2 cellular contexts compared by ENCODE assay signal in the genomic region with DNA sequence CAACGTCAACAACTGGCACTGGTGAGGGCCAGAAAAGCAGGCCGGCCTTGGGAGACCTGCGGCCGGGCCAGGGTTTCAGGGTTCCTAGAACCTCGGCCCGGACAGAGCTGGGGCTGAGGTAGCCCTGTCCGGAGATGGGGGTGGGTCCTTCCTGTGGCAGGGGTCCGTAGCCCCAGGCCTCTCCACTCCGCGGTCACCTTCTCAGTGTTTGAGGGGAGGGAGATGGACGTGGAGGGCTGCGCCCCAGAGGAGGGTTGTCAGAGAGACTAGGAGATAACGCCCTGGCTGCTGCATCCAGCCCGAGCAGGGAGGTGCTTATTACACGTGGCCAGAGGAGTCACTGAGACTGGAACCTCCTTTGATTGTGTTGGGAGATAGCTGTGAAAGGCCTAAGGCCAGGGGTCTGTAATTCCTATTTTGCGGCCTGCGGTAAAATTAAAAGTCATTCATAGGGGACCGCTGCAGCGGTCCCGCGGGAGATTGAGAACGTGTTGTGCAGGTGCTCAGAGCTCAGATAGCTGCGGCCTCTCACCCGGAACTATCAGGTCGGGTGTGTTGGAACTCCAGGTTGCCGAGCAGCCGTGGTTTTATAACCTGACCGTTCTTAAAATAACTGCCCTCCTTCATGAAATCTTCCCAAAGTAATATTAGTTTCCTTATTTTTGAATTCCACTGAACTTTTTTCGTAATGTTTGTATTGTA.
TF ChIP-seq lines count a peak whose summit lies in the region.

No MANE protein-coding gene starts in this region.

TF ChIP-seq in SK-N-SH treated with all-trans-retinoic acid at 6 μM for 48 hours, 23 proteins besides CTCF, POLR2A, EP300 and RAD21:
- TF ChIP-seq ZC3H10 (CRISPR knock-in tag; IDR thresholded peaks at IDR 0.05) (no peak), CSDC2 (CRISPR knock-in tag; IDR thresholded peaks at IDR 0.05) (no peak), TCF4 (CRISPR knock-in tag; IDR thresholded peaks at IDR 0.05; ENCODE audit: borderline replicate concordance) (no peak), SNAI2 (CRISPR knock-in tag; IDR thresholded peaks at IDR 0.05) (no peak), ESRRG (CRISPR knock-in tag; IDR thresholded peaks at IDR 0.05) (no peak), TOX (CRISPR knock-in tag; IDR thresholded peaks at IDR 0.05; ENCODE audit: borderline replicate concordance) (no peak), OSR1 (CRISPR knock-in tag; IDR thresholded peaks at IDR 0.05) (no peak)
- TF ChIP-seq, protein P1, sequence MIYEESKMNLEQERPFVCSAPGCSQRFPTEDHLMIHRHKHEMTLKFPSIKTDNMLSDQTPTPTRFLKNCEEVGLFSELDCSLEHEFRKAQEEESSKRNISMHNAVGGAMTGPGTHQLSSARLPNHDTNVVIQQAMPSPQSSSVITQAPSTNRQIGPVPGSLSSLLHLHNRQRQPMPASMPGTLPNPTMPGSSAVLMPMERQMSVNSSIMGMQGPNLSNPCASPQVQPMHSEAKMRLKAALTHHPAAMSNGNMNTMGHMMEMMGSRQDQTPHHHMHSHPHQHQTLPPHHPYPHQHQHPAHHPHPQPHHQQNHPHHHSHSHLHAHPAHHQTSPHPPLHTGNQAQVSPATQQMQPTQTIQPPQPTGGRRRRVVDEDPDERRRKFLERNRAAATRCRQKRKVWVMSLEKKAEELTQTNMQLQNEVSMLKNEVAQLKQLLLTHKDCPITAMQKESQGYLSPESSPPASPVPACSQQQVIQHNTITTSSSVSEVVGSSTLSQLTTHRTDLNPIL (CRISPR knock-in tag; IDR thresholded peaks at IDR 0.05; ENCODE audit: low read depth): no peak
- TF ChIP-seq, protein P2, sequence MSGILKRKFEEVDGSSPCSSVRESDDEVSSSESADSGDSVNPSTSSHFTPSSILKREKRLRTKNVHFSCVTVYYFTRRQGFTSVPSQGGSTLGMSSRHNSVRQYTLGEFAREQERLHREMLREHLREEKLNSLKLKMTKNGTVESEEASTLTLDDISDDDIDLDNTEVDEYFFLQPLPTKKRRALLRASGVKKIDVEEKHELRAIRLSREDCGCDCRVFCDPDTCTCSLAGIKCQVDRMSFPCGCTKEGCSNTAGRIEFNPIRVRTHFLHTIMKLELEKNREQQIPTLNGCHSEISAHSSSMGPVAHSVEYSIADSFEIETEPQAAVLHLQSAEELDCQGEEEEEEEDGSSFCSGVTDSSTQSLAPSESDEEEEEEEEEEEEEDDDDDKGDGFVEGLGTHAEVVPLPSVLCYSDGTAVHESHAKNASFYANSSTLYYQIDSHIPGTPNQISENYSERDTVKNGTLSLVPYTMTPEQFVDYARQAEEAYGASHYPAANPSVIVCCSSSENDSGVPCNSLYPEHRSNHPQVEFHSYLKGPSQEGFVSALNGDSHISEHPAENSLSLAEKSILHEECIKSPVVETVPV (CRISPR knock-in tag; IDR thresholded peaks at IDR 0.05): no peak
- TF ChIP-seq, protein P3, sequence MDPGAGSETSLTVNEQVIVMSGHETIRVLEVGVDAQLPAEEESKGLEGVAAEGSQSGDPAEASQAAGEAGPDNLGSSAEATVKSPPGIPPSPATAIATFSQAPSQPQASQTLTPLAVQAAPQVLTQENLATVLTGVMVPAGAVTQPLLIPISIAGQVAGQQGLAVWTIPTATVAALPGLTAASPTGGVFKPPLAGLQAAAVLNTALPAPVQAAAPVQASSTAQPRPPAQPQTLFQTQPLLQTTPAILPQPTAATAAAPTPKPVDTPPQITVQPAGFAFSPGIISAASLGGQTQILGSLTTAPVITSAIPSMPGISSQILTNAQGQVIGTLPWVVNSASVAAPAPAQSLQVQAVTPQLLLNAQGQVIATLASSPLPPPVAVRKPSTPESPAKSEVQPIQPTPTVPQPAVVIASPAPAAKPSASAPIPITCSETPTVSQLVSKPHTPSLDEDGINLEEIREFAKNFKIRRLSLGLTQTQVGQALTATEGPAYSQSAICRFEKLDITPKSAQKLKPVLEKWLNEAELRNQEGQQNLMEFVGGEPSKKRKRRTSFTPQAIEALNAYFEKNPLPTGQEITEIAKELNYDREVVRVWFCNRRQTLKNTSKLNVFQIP (CRISPR knock-in tag; IDR thresholded peaks at IDR 0.05; ENCODE audit: borderline replicate concordance, low read depth): no peak
- TF ChIP-seq, protein P4, sequence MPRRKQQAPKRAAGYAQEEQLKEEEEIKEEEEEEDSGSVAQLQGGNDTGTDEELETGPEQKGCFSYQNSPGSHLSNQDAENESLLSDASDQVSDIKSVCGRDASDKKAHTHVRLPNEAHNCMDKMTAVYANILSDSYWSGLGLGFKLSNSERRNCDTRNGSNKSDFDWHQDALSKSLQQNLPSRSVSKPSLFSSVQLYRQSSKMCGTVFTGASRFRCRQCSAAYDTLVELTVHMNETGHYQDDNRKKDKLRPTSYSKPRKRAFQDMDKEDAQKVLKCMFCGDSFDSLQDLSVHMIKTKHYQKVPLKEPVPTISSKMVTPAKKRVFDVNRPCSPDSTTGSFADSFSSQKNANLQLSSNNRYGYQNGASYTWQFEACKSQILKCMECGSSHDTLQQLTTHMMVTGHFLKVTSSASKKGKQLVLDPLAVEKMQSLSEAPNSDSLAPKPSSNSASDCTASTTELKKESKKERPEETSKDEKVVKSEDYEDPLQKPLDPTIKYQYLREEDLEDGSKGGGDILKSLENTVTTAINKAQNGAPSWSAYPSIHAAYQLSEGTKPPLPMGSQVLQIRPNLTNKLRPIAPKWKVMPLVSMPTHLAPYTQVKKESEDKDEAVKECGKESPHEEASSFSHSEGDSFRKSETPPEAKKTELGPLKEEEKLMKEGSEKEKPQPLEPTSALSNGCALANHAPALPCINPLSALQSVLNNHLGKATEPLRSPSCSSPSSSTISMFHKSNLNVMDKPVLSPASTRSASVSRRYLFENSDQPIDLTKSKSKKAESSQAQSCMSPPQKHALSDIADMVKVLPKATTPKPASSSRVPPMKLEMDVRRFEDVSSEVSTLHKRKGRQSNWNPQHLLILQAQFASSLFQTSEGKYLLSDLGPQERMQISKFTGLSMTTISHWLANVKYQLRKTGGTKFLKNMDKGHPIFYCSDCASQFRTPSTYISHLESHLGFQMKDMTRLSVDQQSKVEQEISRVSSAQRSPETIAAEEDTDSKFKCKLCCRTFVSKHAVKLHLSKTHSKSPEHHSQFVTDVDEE (CRISPR knock-in tag; IDR thresholded peaks at IDR 0.05): no peak
TF ChIP-seq in SK-N-SH treated with all-trans-retinoic acid at 6 μM for 48 hours: peak in this region for 0.

TF ChIP-seq in K562, 482 proteins besides CTCF, POLR2A, EP300 and RAD21 (continues in another document):
- TF ChIP-seq FIP1L1 (IDR thresholded peaks at IDR 0.05; ENCODE audit: low read depth, low read length, poor library complexity, severe bottlenecking) (no peak), CHD1 (IDR thresholded peaks at IDR 0.05; ENCODE audit: low read length) (peak; percentile 72), ZFX (CRISPR knock-in tag; IDR thresholded peaks at IDR 0.05) (peak; percentile 66), RBFOX2 (IDR thresholded peaks at IDR 0.05; ENCODE audit: low read depth, low read length) (peak; percentile 73), TAF1 (IDR thresholded peaks at IDR 0.05; ENCODE audit: control insufficient read depth, extremely low read depth, insufficient read depth, low read length, severe bottlenecking) (peak; percentile 10), EP400 (IDR thresholded peaks at IDR 0.05) (peak; percentile 52), ZBTB17 (CRISPR knock-in tag; IDR thresholded peaks at IDR 0.05) (no peak), DDX20 (tag; IDR thresholded peaks at IDR 0.05; ENCODE audit: low read depth) (no peak), ZFP36 (IDR thresholded peaks at IDR 0.05; ENCODE audit: low read depth, low read length, partially characterized antibody) (no peak), TEAD1 (CRISPR knock-in tag; IDR thresholded peaks at IDR 0.05) (0 out of 4 replicates have a peak, but pooled peaks of 1 of the 2 experiments have one; percentile 22), CCNT2 (IDR thresholded peaks at IDR 0.05; ENCODE audit: borderline replicate concordance, extremely low read depth, insufficient read length, low read depth, low read length) (peak; percentile 44), FOS (IDR thresholded peaks at IDR 0.05; ENCODE audit: extremely low read depth, insufficient read length) (no peak), MYC (IDR thresholded peaks at IDR 0.05; ENCODE audit: low read depth, low read length) (peak; percentile 82), MYC (CRISPR knock-in tag; IDR thresholded peaks at IDR 0.05; ENCODE audit: borderline replicate concordance, low read depth) (no peak), KAT7 (CRISPR knock-in tag; IDR thresholded peaks at IDR 0.05; ENCODE audit: borderline replicate concordance) (peak; percentile 50; the same call in 1 of the 2 replicates), L3MBTL2 (IDR thresholded peaks at IDR 0.05) (peak; percentile 36), HDAC1 (IDR thresholded peaks at IDR 0.05) (peak in 1 of 2 experiments; percentile 59; a peak in 2 of 4 replicates), MXI1 (IDR thresholded peaks at IDR 0.05; ENCODE audit: low read depth, low read length) (peak; percentile 81; the same call in 1 of the 2 replicates), GABPA (tag; conservative IDR thresholded peaks at IDR 0.05; ENCODE audit: low read depth) (no peak), CBX1 (IDR thresholded peaks at IDR 0.05; ENCODE audit: low read depth) (0 out of 2 replicates have a peak, but pooled peaks have one; percentile 30), CREB1 (IDR thresholded peaks at IDR 0.05) (no peak), CREB1 (CRISPR knock-in tag; IDR thresholded peaks at IDR 0.05) (0 out of 2 replicates have a peak, but pooled peaks have one; percentile 5)
- TF ChIP-seq, protein P5, sequence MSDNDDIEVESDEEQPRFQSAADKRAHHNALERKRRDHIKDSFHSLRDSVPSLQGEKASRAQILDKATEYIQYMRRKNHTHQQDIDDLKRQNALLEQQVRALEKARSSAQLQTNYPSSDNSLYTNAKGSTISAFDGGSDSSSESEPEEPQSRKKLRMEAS (CRISPR knock-in tag; IDR thresholded peaks at IDR 0.05): peak; percentile 69
- TF ChIP-seq, protein P6, sequence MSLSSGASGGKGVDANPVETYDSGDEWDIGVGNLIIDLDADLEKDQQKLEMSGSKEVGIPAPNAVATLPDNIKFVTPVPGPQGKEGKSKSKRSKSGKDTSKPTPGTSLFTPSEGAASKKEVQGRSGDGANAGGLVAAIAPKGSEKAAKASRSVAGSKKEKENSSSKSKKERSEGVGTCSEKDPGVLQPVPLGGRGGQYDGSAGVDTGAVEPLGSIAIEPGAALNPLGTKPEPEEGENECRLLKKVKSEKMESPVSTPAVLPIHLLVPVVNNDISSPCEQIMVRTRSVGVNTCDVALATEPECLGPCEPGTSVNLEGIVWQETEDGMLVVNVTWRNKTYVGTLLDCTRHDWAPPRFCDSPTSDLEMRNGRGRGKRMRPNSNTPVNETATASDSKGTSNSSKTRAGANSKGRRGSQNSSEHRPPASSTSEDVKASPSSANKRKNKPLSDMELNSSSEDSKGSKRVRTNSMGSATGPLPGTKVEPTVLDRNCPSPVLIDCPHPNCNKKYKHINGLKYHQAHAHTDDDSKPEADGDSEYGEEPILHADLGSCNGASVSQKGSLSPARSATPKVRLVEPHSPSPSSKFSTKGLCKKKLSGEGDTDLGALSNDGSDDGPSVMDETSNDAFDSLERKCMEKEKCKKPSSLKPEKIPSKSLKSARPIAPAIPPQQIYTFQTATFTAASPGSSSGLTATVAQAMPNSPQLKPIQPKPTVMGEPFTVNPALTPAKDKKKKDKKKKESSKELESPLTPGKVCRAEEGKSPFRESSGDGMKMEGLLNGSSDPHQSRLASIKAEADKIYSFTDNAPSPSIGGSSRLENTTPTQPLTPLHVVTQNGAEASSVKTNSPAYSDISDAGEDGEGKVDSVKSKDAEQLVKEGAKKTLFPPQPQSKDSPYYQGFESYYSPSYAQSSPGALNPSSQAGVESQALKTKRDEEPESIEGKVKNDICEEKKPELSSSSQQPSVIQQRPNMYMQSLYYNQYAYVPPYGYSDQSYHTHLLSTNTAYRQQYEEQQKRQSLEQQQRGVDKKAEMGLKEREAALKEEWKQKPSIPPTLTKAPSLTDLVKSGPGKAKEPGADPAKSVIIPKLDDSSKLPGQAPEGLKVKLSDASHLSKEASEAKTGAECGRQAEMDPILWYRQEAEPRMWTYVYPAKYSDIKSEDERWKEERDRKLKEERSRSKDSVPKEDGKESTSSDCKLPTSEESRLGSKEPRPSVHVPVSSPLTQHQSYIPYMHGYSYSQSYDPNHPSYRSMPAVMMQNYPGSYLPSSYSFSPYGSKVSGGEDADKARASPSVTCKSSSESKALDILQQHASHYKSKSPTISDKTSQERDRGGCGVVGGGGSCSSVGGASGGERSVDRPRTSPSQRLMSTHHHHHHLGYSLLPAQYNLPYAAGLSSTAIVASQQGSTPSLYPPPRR (CRISPR knock-in tag; IDR thresholded peaks at IDR 0.05; ENCODE audit: borderline replicate concordance): 0 out of 2 replicates have a peak, but pooled peaks have one; percentile 1
- TF ChIP-seq, protein P7, sequence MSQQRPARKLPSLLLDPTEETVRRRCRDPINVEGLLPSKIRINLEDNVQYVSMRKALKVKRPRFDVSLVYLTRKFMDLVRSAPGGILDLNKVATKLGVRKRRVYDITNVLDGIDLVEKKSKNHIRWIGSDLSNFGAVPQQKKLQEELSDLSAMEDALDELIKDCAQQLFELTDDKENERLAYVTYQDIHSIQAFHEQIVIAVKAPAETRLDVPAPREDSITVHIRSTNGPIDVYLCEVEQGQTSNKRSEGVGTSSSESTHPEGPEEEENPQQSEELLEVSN (IDR thresholded peaks at IDR 0.05; ENCODE audit: borderline replicate concordance in 1 of 2, extremely low read depth in 1 of 2, insufficient read depth in 1 of 2, insufficient read length in 1 of 2, low read depth in 1 of 2, low read length in 1 of 2, poor library complexity in 1 of 2, severe bottlenecking in 1 of 2): peak in 1 of 2 experiments; percentile 46
- TF ChIP-seq, protein P8, sequence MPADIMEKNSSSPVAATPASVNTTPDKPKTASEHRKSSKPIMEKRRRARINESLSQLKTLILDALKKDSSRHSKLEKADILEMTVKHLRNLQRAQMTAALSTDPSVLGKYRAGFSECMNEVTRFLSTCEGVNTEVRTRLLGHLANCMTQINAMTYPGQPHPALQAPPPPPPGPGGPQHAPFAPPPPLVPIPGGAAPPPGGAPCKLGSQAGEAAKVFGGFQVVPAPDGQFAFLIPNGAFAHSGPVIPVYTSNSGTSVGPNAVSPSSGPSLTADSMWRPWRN (IDR thresholded peaks at IDR 0.05; ENCODE audit: low read depth): 0 out of 2 replicates have a peak, but pooled peaks have one; percentile 15
- TF ChIP-seq, protein P9, sequence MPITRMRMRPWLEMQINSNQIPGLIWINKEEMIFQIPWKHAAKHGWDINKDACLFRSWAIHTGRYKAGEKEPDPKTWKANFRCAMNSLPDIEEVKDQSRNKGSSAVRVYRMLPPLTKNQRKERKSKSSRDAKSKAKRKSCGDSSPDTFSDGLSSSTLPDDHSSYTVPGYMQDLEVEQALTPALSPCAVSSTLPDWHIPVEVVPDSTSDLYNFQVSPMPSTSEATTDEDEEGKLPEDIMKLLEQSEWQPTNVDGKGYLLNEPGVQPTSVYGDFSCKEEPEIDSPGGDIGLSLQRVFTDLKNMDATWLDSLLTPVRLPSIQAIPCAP (CRISPR knock-in tag; IDR thresholded peaks at IDR 0.05; ENCODE audit: borderline replicate concordance): 0 out of 2 replicates have a peak, but pooled peaks have one; percentile 36
- TF ChIP-seq, protein P10, sequence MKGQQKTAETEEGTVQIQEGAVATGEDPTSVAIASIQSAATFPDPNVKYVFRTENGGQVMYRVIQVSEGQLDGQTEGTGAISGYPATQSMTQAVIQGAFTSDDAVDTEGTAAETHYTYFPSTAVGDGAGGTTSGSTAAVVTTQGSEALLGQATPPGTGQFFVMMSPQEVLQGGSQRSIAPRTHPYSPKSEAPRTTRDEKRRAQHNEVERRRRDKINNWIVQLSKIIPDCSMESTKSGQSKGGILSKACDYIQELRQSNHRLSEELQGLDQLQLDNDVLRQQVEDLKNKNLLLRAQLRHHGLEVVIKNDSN (CRISPR knock-in tag; IDR thresholded peaks at IDR 0.05): peak; percentile 21; the same call in 1 of the 2 replicates
